In the genomic region with DNA sequence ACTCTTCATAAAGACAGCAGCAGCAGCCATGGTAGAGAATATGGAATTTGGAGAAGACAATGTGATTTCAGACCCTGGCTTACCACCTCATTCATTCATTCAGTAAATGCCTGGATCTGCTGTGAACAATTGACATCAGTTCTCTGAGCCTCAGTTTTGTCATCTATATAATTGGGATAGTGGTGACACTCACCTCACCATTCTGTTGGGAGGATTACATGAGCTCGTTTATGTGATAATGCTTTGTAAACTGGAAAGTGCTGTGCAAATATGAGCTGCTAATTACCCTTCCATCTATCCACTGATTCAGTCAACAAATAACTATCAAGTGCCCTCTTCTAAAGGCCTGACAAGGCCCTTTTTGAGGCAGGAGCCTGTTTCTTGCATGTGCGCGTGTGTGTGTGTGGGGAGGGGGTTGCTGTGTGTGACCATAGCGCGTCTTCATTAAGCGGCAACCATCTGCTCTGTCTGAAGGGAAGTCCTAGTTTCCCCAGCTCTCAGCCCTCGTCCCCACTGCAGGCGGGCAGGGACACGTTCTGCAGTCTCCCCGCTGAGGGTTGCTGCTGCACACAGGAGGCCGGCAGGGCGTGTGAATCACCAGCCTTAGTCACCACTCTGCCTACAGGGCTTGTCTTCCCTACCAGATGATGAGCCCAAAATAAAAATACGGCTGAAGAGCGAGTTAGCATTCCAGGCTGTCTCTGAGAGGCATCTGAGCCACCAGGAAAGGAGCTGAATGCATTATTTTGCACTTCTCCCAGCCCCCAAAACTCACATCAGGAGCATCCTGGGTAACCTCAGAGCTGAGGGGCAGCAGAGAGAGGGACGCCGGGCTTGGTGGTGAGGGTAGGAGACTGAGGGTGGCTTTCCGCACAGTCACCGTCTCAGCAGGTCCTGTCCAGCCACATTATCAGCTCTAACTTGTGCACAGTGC, we compare ENCODE assay signal across 1 cellular context.
TF ChIP-seq lines count a peak whose summit lies in the region.

No MANE protein-coding gene starts in this region.

TF ChIP-seq in HepG2, 621 proteins besides CTCF, POLR2A, EP300 and RAD21 (continued from another document and continues in another):
- TF ChIP-seq, protein P1, sequence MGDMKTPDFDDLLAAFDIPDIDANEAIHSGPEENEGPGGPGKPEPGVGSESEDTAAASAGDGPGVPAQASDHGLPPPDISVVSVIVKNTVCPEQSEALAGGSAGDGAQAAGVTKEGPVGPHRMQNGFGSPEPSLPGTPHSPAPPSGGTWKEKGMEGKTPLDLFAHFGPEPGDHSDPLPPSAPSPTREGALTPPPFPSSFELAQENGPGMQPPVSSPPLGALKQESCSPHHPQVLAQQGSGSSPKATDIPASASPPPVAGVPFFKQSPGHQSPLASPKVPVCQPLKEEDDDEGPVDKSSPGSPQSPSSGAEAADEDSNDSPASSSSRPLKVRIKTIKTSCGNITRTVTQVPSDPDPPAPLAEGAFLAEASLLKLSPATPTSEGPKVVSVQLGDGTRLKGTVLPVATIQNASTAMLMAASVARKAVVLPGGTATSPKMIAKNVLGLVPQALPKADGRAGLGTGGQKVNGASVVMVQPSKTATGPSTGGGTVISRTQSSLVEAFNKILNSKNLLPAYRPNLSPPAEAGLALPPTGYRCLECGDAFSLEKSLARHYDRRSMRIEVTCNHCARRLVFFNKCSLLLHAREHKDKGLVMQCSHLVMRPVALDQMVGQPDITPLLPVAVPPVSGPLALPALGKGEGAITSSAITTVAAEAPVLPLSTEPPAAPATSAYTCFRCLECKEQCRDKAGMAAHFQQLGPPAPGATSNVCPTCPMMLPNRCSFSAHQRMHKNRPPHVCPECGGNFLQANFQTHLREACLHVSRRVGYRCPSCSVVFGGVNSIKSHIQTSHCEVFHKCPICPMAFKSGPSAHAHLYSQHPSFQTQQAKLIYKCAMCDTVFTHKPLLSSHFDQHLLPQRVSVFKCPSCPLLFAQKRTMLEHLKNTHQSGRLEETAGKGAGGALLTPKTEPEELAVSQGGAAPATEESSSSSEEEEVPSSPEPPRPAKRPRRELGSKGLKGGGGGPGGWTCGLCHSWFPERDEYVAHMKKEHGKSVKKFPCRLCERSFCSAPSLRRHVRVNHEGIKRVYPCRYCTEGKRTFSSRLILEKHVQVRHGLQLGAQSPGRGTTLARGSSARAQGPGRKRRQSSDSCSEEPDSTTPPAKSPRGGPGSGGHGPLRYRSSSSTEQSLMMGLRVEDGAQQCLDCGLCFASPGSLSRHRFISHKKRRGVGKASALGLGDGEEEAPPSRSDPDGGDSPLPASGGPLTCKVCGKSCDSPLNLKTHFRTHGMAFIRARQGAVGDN (CRISPR knock-in tag; IDR thresholded peaks at IDR 0.05) = peak; percentile 93
- TF ChIP-seq ZNF713 (CRISPR knock-in tag; IDR thresholded peaks at IDR 0.05) (0 out of 2 replicates have a peak, but pooled peaks have one; percentile 49), ZNF292 (CRISPR knock-in tag; IDR thresholded peaks at IDR 0.05; ENCODE audit: borderline replicate concordance, low read depth) (peak; percentile 89; the same call in 1 of the 2 replicates), ZNF333 (CRISPR knock-in tag; IDR thresholded peaks at IDR 0.05; ENCODE audit: borderline replicate concordance) (0 out of 2 replicates have a peak, but pooled peaks have one; percentile 20), ZMAT3 (CRISPR knock-in tag; conservative IDR thresholded peaks at IDR 0.05) (0 out of 2 replicates have a peak, but pooled peaks have one; percentile 69), TBP (CRISPR knock-in tag; IDR thresholded peaks at IDR 0.05) (no peak), ZSCAN21 (CRISPR knock-in tag; IDR thresholded peaks at IDR 0.05; ENCODE audit: borderline replicate concordance) (0 out of 2 replicates have a peak, but pooled peaks have one; percentile 29), ZNF350 (CRISPR knock-in tag; IDR thresholded peaks at IDR 0.05; ENCODE audit: borderline replicate concordance, low read depth) (peak; percentile 34; the same call in 1 of the 2 replicates), ZNF614 (CRISPR knock-in tag; IDR thresholded peaks at IDR 0.05; ENCODE audit: borderline replicate concordance) (no peak), ZFX (CRISPR knock-in tag; IDR thresholded peaks at IDR 0.05; ENCODE audit: low read depth) (peak; percentile 64; the same call in 1 of the 2 replicates), KDM5B (CRISPR knock-in tag; IDR thresholded peaks at IDR 0.05; ENCODE audit: borderline replicate concordance) (peak; percentile 54; the same call in 1 of the 2 replicates), DPF2 (CRISPR knock-in tag; IDR thresholded peaks at IDR 0.05; ENCODE audit: borderline replicate concordance, low read depth) (no peak), SOX13 (IDR thresholded peaks at IDR 0.05) (no peak), SOX13 (CRISPR knock-in tag; conservative IDR thresholded peaks at IDR 0.05 in 1 of 2, IDR thresholded peaks at IDR 0.05 in 1 of 2) (no peak), POGZ (CRISPR knock-in tag; IDR thresholded peaks at IDR 0.05) (peak; percentile 10; the same call in 1 of the 2 replicates), ZNF232 (CRISPR knock-in tag; IDR thresholded peaks at IDR 0.05; ENCODE audit: borderline replicate concordance) (no peak), FOXO1 (CRISPR knock-in tag; IDR thresholded peaks at IDR 0.05) (no peak), ZNF879 (CRISPR knock-in tag; IDR thresholded peaks at IDR 0.05) (0 out of 2 replicates have a peak, but pooled peaks have one; percentile 27), ZNF572 (CRISPR knock-in tag; IDR thresholded peaks at IDR 0.05) (peak; percentile 22; the same call in 1 of the 2 replicates), RNF2 (conservative IDR thresholded peaks at IDR 0.05; ENCODE audit: low read depth) (peak; percentile 57; the same call in 1 of the 2 replicates)
- TF ChIP-seq, protein P2, sequence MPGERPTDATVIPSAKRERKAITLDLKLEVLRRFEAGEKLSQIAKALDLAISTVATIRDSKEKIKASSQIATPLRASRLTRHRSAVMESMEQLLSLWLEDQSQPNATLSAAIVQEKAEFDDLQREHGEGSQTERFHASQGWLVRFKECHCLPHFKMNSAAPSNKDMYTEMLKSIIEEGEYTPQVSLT (CRISPR knock-in tag; IDR thresholded peaks at IDR 0.05; ENCODE audit: borderline replicate concordance, low read depth) = no peak
- TF ChIP-seq, protein P3, sequence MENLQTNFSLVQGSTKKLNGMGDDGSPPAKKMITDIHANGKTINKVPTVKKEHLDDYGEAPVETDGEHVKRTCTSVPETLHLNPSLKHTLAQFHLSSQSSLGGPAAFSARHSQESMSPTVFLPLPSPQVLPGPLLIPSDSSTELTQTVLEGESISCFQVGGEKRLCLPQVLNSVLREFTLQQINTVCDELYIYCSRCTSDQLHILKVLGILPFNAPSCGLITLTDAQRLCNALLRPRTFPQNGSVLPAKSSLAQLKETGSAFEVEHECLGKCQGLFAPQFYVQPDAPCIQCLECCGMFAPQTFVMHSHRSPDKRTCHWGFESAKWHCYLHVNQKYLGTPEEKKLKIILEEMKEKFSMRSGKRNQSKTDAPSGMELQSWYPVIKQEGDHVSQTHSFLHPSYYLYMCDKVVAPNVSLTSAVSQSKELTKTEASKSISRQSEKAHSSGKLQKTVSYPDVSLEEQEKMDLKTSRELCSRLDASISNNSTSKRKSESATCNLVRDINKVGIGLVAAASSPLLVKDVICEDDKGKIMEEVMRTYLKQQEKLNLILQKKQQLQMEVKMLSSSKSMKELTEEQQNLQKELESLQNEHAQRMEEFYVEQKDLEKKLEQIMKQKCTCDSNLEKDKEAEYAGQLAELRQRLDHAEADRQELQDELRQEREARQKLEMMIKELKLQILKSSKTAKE (CRISPR knock-in tag; IDR thresholded peaks at IDR 0.05; ENCODE audit: borderline replicate concordance) = 0 out of 2 replicates have a peak, but pooled peaks have one; percentile 27
- TF ChIP-seq, protein P4, sequence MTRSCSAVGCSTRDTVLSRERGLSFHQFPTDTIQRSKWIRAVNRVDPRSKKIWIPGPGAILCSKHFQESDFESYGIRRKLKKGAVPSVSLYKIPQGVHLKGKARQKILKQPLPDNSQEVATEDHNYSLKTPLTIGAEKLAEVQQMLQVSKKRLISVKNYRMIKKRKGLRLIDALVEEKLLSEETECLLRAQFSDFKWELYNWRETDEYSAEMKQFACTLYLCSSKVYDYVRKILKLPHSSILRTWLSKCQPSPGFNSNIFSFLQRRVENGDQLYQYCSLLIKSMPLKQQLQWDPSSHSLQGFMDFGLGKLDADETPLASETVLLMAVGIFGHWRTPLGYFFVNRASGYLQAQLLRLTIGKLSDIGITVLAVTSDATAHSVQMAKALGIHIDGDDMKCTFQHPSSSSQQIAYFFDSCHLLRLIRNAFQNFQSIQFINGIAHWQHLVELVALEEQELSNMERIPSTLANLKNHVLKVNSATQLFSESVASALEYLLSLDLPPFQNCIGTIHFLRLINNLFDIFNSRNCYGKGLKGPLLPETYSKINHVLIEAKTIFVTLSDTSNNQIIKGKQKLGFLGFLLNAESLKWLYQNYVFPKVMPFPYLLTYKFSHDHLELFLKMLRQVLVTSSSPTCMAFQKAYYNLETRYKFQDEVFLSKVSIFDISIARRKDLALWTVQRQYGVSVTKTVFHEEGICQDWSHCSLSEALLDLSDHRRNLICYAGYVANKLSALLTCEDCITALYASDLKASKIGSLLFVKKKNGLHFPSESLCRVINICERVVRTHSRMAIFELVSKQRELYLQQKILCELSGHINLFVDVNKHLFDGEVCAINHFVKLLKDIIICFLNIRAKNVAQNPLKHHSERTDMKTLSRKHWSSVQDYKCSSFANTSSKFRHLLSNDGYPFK (CRISPR knock-in tag; IDR thresholded peaks at IDR 0.05; ENCODE audit: borderline replicate concordance) = 0 out of 2 replicates have a peak, but pooled peaks have one; percentile 16
- TF ChIP-seq, protein P5, sequence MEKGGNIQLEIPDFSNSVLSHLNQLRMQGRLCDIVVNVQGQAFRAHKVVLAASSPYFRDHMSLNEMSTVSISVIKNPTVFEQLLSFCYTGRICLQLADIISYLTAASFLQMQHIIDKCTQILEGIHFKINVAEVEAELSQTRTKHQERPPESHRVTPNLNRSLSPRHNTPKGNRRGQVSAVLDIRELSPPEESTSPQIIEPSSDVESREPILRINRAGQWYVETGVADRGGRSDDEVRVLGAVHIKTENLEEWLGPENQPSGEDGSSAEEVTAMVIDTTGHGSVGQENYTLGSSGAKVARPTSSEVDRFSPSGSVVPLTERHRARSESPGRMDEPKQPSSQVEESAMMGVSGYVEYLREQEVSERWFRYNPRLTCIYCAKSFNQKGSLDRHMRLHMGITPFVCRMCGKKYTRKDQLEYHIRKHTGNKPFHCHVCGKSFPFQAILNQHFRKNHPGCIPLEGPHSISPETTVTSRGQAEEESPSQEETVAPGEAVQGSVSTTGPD (CRISPR knock-in tag; IDR thresholded peaks at IDR 0.05) = no peak
- TF ChIP-seq, protein P6, sequence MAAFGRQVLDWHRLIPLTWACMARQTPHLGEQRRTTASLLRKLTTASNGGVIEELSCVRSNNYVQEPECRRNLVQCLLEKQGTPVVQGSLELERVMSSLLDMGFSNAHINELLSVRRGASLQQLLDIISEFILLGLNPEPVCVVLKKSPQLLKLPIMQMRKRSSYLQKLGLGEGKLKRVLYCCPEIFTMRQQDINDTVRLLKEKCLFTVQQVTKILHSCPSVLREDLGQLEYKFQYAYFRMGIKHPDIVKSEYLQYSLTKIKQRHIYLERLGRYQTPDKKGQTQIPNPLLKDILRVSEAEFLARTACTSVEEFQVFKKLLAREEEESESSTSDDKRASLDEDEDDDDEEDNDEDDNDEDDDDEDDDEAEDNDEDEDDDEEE (CRISPR knock-in tag; IDR thresholded peaks at IDR 0.05) = 0 out of 2 replicates have a peak, but pooled peaks have one; percentile 25
- TF ChIP-seq, protein P7, sequence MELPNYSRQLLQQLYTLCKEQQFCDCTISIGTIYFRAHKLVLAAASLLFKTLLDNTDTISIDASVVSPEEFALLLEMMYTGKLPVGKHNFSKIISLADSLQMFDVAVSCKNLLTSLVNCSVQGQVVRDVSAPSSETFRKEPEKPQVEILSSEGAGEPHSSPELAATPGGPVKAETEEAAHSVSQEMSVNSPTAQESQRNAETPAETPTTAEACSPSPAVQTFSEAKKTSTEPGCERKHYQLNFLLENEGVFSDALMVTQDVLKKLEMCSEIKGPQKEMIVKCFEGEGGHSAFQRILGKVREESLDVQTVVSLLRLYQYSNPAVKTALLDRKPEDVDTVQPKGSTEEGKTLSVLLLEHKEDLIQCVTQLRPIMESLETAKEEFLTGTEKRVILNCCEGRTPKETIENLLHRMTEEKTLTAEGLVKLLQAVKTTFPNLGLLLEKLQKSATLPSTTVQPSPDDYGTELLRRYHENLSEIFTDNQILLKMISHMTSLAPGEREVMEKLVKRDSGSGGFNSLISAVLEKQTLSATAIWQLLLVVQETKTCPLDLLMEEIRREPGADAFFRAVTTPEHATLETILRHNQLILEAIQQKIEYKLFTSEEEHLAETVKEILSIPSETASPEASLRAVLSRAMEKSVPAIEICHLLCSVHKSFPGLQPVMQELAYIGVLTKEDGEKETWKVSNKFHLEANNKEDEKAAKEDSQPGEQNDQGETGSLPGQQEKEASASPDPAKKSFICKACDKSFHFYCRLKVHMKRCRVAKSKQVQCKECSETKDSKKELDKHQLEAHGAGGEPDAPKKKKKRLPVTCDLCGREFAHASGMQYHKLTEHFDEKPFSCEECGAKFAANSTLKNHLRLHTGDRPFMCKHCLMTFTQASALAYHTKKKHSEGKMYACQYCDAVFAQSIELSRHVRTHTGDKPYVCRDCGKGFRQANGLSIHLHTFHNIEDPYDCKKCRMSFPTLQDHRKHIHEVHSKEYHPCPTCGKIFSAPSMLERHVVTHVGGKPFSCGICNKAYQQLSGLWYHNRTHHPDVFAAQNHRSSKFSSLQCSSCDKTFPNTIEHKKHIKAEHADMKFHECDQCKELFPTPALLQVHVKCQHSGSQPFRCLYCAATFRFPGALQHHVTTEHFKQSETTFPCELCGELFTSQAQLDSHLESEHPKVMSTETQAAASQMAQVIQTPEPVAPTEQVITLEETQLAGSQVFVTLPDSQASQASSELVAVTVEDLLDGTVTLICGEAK (IDR thresholded peaks at IDR 0.05) = no peak
- TF ChIP-seq, protein P7 (CRISPR knock-in tag; IDR thresholded peaks at IDR 0.05) = peak; percentile 66; the same call in 1 of the 2 replicates
